In the genomic region with DNA sequence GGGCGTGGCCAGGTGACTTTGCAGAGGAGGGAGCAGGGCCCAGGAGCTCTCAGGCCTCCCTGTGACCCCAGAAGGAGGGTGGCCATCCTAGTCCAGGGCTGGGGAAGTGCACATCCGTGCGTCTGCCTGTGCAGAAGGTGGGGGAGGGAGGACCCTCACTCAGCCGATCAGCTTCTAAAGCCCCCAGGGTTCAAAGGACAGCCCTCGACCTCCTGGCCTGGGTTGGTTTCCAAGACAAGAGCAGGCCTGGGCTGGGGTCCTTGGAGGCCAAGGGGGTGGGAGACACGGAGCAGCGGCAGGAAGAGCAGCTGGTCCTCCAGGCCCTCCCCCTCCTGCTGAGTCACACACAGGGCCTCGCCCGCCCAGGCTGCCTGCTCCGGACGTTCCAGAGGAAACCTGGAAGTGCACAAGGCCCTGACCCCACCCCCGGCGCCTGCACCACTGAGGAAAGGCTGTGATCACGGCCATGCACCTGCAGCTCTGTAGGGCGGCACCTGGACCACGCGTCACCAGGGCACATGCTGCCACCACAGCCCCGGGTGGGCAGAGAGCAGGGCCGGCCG, we compare ENCODE assay signal across 11 cellular contexts.
DNase-seq lines count a peak whose midpoint lies in the region; ATAC-seq and TF ChIP-seq lines count a peak whose summit lies in the region.
"Had no signal": no experiment of that assay in that cellular context is flagged by ENCODE, and none has a peak within 500 bp of the region (broad histone marks: within the 10 kb centered on the region; RNA-seq: fewer than 3 reads in every experiment).

No MANE protein-coding gene starts in this region.

- CTCF ChIA-PET in activated naive CD4-positive, alpha-beta T cell treated with anti-CD3 and anti-CD28 coated beads for 36 hours (lab: Charles Lee) = no interaction called here

- H3K4me1 ChIP-seq in tibial nerve = no peaks in the 10 kb centered on the region
- H3K4me1 ChIP-seq: ascending aorta had no signal

- no peak for TF ChIP-seq CTCF in cardiac fibroblast (IDR thresholded peaks at IDR 0.05; ENCODE audit: low read depth, low read length)
- no peak for TF ChIP-seq CTCF in tibial nerve (IDR thresholded peaks at IDR 0.05)

- no peaks in the 10 kb centered on the region for H3K27me3 ChIP-seq in tibial nerve
- H3K27me3 ChIP-seq: ascending aorta, ovary had no signal

- DNase-seq in A172 (ENCODE audit: low spot score) = peak; percentile 86
- DNase-seq in cardiac fibroblast (ENCODE audit: low read depth in 2 of 2) = peak; percentile 73 to 74
- peak; percentile 60 for DNase-seq in left kidney (ENCODE audit: low read depth, low spot score)
- DNase-seq in tibial nerve (ENCODE audit: low spot score in 2 of 2) = no peak
- DNase-seq in activated naive CD4-positive, alpha-beta T cell treated with anti-CD3 and anti-CD28 coated beads for 36 hours = no peak
- DNase-seq: hippocampal formation had no signal

- 39 to 40% methylated on average over 10 to 20 of the region's 20 CpGs for WGBS in tibial nerve, 2 donors

- no peak for ATAC-seq in HG02588 (IDR thresholded peaks at IDR 0.05; ENCODE audit: unreplicated experiment)
- ATAC-seq in GM21360 (IDR thresholded peaks at IDR 0.05; ENCODE audit: unreplicated experiment) = no peak

- TF ChIP-seq POLR2A in tibial nerve (IDR thresholded peaks at IDR 0.05) = no peak

- H3K9me3 ChIP-seq in tibial nerve = peaks cover 0 to 9% (median 0%) of the 10 kb centered on the region in 4 donors
- H3K9me3 ChIP-seq: ascending aorta, ovary had no signal

- H3K4me3 ChIP-seq in cardiac fibroblast (replicated peaks in 1 of 2; ENCODE audit: low read depth in 2 of 2, low read length in 2 of 2) (no peak overlapping the region), tibial nerve (no peak overlapping the region)
- H3K4me3 ChIP-seq: ascending aorta, ovary had no signal

- H3K36me3 Mint-ChIP-seq in activated naive CD4-positive, alpha-beta T cell treated with anti-CD3 and anti-CD28 coated beads for 36 hours (ENCODE audit: low read depth) = no peaks in the 10 kb centered on the region

- TF ChIP-seq RAD21 in Ishikawa (IDR thresholded peaks at IDR 0.05; ENCODE audit: low read depth) = no peak

- peaks cover 7% of the 10 kb centered on the region for H3K27me3 Mint-ChIP-seq in activated naive CD4-positive, alpha-beta T cell treated with anti-CD3 and anti-CD28 coated beads for 36 hours (ENCODE audit: low read depth)

- H3K27ac ChIP-seq in tibial nerve = no peak overlapping the region
- H3K27ac ChIP-seq: ascending aorta, ovary had no signal

- H3K4me3 Mint-ChIP-seq in activated naive CD4-positive, alpha-beta T cell treated with anti-CD3 and anti-CD28 coated beads for 36 hours = no peak overlapping the region

- TF ChIP-seq EP300 in Ishikawa (IDR thresholded peaks at IDR 0.05; ENCODE audit: borderline replicate concordance) = no peak
- TF ChIP-seq EP300 in tibial nerve (IDR thresholded peaks at IDR 0.05) = no peak

- intact Hi-C loops in activated naive CD4-positive, alpha-beta T cell treated with anti-CD3 and anti-CD28 coated beads for 36 hours (cut with micrococcal nuclease) = no loop called here

- H3K27ac Mint-ChIP-seq in activated naive CD4-positive, alpha-beta T cell treated with anti-CD3 and anti-CD28 coated beads for 36 hours = no peak overlapping the region

- no peaks in the 10 kb centered on the region for H3K36me3 ChIP-seq in tibial nerve
- H3K36me3 ChIP-seq: ascending aorta, ovary had no signal

- peaks cover 8% of the 10 kb centered on the region for H3K9me3 Mint-ChIP-seq in activated naive CD4-positive, alpha-beta T cell treated with anti-CD3 and anti-CD28 coated beads for 36 hours

- no peaks in the 10 kb centered on the region for H3K4me1 Mint-ChIP-seq in activated naive CD4-positive, alpha-beta T cell treated with anti-CD3 and anti-CD28 coated beads for 36 hours (ENCODE audit: low read depth)

TF ChIP-seq in Ishikawa, 13 proteins besides CTCF, POLR2A, EP300 and RAD21:
- TF ChIP-seq ZBTB7A (IDR thresholded peaks at IDR 0.05; ENCODE audit: low read depth) = peak; percentile 70; the same call in 1 of the 2 replicates
- TF ChIP-seq TEAD4 (IDR thresholded peaks at IDR 0.05) = no peak

Comparison
In these comparisons a context has a peak if more than half of its experiments do, and no peak if none do; other contexts are left out.
1. DNase-seq: peak in A172 (single experiment), cardiac fibroblast (2 of 2) and left kidney (single experiment); none in tibial nerve (0 of 2) and activated naive CD4-positive, alpha-beta T cell treated with anti-CD3 and anti-CD28 coated beads for 36 hours (single experiment).